ENCODE assay signal across 1 cellular context in genomic region chrX:152905081-152905420, GRCh38.
TF ChIP-seq lines count a peak whose summit lies in the region.

No MANE protein-coding gene starts in this region.

TF ChIP-seq in IMR-90, 13 proteins besides CTCF, POLR2A, EP300 and RAD21 (continued from another document):
- TF ChIP-seq USF2 (IDR thresholded peaks at IDR 0.05; ENCODE audit: low read depth, low read length), result no peak
- no peak for TF ChIP-seq RCOR1 (IDR thresholded peaks at IDR 0.05; ENCODE audit: insufficient replicate concordance, low read length)
- TF ChIP-seq NFE2L2 (IDR thresholded peaks at IDR 0.05; ENCODE audit: low read depth, low read length), result no peak
- no peak for TF ChIP-seq SMC3 (IDR thresholded peaks at IDR 0.05; ENCODE audit: low read depth, low read length)
- TF ChIP-seq MAZ (IDR thresholded peaks at IDR 0.05; ENCODE audit: borderline replicate concordance, low read depth, low read length), result no peak
- no peak for TF ChIP-seq MAFK (IDR thresholded peaks at IDR 0.05; ENCODE audit: low read depth, low read length)
- no peak for TF ChIP-seq BHLHE40 (IDR thresholded peaks at IDR 0.05; ENCODE audit: low read depth, low read length)
